In genomic region chr1:112390775-112391602, GRCh38 we compare ENCODE assay signal across 8 cellular contexts. TPM values are rescaled to one million over a fixed set of nuclear protein-coding genes. Genes with fewer than 3 reads are reported as not detected.
A peak's percentile ranks its signal among the peaks of the same experiment; 100 is the strongest.
DNase-seq lines count a peak whose midpoint lies in the region; ATAC-seq and TF ChIP-seq lines count a peak whose summit lies in the region.

No MANE protein-coding gene starts in this region.

- peak; percentile 63 to 92 (median 85) for TF ChIP-seq CTCF in ovary (IDR thresholded peaks at IDR 0.05)

- peaks cover 42% of the 10 kb centered on the region for H3K27me3 Mint-ChIP-seq in activated naive CD8-positive, alpha-beta T cell treated with anti-CD3 and anti-CD28 coated beads for 36 hours

- POLR2A ChIA-PET in HEK293T (lab: Yijun Ruan, JAX) = interaction anchor here (0.6 to 1.6 kb wide), 9 partner anchors 74 to 652 kb away, joined by 3 to 6 read pairs (median 3); partner anchors contain the start of genes INKA2 and ST7L

- H3K4me3 Mint-ChIP-seq in activated naive CD8-positive, alpha-beta T cell treated with anti-CD3 and anti-CD28 coated beads for 36 hours = peak overlapping the region; percentile 51

- no peaks in the 10 kb centered on the region for H3K36me3 Mint-ChIP-seq in activated naive CD8-positive, alpha-beta T cell treated with anti-CD3 and anti-CD28 coated beads for 36 hours

- TF ChIP-seq EP300 in ovary (IDR thresholded peaks at IDR 0.05) = no peak

- peaks cover 2% of the 10 kb centered on the region for H3K4me1 ChIP-seq in ovary (ENCODE audit: insufficient read depth)
- peaks cover 5% of the 10 kb centered on the region for H3K4me1 ChIP-seq in thymus (ENCODE audit: control insufficient read depth, insufficient read depth, low read length)

- DNase-seq in ELR (ENCODE audit: low read depth) (peak; percentile 95), HEK293T (ENCODE audit: extremely low spot score) (peak; percentile 92), NCI-H1092 treated with DMSO at 0.1 percent for 48 hours (lab: John Stamatoyannopoulos, UW) (peak; percentile 93), head of caudate nucleus (peak; percentile 77 to 96 (median 90)), ovary (peak; percentile 85 to 94 (median 88))
- DNase-seq in activated naive CD8-positive, alpha-beta T cell treated with anti-CD3 and anti-CD28 coated beads for 36 hours = peak; percentile 74

- H3K4me3 ChIP-seq in ovary (peak overlapping the region; percentile 35), thymus (ENCODE audit: low read length) (peak overlapping the region; percentile 27)

- H3K27ac Mint-ChIP-seq in activated naive CD8-positive, alpha-beta T cell treated with anti-CD3 and anti-CD28 coated beads for 36 hours = no peak overlapping the region

- no peaks in the 10 kb centered on the region for H3K36me3 ChIP-seq in ovary
- no peaks in the 10 kb centered on the region for H3K36me3 ChIP-seq in thymus (ENCODE audit: control insufficient read depth, insufficient read depth)

- H3K9me3 Mint-ChIP-seq in activated naive CD8-positive, alpha-beta T cell treated with anti-CD3 and anti-CD28 coated beads for 36 hours = no peaks in the 10 kb centered on the region

- H3K4me1 Mint-ChIP-seq in activated naive CD8-positive, alpha-beta T cell treated with anti-CD3 and anti-CD28 coated beads for 36 hours = peaks cover 15% of the 10 kb centered on the region

- CTCF ChIA-PET in HEK293T (lab: Yijun Ruan, JAX) = interaction anchor here (0.5 to 1.8 kb wide), 23 partner anchors 9 to 588 kb away, joined by 3 to 26 read pairs (median 3); partner anchors contain the start of gene PPM1J

- ATAC-seq in SK-N-SH treated with all-trans-retinoic acid at 6 μM for 48 hours = peak; percentile 86

- TF ChIP-seq POLR2A in ovary (IDR thresholded peaks at IDR 0.05) = no peak

- H3K9me3 ChIP-seq in ovary (no peaks in the 10 kb centered on the region), thymus (ENCODE audit: control insufficient read depth) (no peaks in the 10 kb centered on the region)

- H3K27me3 ChIP-seq in ovary (no peaks in the 10 kb centered on the region), thymus (ENCODE audit: control insufficient read depth, insufficient read depth) (no peaks in the 10 kb centered on the region)

- H3K27ac ChIP-seq in ovary (peak overlapping the region in 1 of 2 donors; percentile 15), thymus (ENCODE audit: low read depth) (no peak overlapping the region)

- intact Hi-C loops in head of caudate nucleus (cut with DNase I) = loop anchor here (2.0 to 10.0 kb wide), 3 partner anchors 74 to 314 kb away; partner anchors contain the start of genes CAPZA1, RHOC and ST7L
- intact Hi-C loops in ovary (cut with DNase I) = loop anchor here (1.0 to 10.0 kb wide), 6 partner anchors 75 to 316 kb away; partner anchors contain the start of genes RHOC (in 4 of the 4), CAPZA1 (in 2 of the 4) and ST7L (in 2 of the 4)

- WGBS in ovary, 3 donors = 6% methylated on average over 15 of the region's 15 CpGs
- WGBS in thymus = 11% methylated on average over 15 of the region's 15 CpGs

TF ChIP-seq in HEK293T, 16 proteins besides CTCF, POLR2A, EP300 and RAD21:
- TF ChIP-seq ZNF384 (IDR thresholded peaks at IDR 0.05) = peak; percentile 87
- peak; percentile 75 for TF ChIP-seq PKNOX1 (IDR thresholded peaks at IDR 0.05)
- TF ChIP-seq L3MBTL2 (conservative IDR thresholded peaks at IDR 0.05) = no peak
TF ChIP-seq in HEK293T: peak in this region for 2.

TF ChIP-seq in SK-N-SH treated with all-trans-retinoic acid at 6 μM for 48 hours, 23 proteins besides CTCF, POLR2A, EP300 and RAD21:
- TF ChIP-seq CSDC2 (CRISPR knock-in tag; IDR thresholded peaks at IDR 0.05) = no peak
- 0 out of 2 replicates have a peak, but pooled peaks have one; percentile 23 for TF ChIP-seq ZNF565 (CRISPR knock-in tag; conservative IDR thresholded peaks at IDR 0.05; ENCODE audit: low read depth)
- TF ChIP-seq ESRRG (CRISPR knock-in tag; IDR thresholded peaks at IDR 0.05) = no peak
- TF ChIP-seq OSR1 (CRISPR knock-in tag; IDR thresholded peaks at IDR 0.05) = no peak
- TF ChIP-seq ISL1 (CRISPR knock-in tag; IDR thresholded peaks at IDR 0.05) = no peak
- no peak for TF ChIP-seq RARB (CRISPR knock-in tag; IDR thresholded peaks at IDR 0.05)
- TF ChIP-seq GLIS3 (CRISPR knock-in tag; IDR thresholded peaks at IDR 0.05) = no peak

RNA-seq across cellular contexts. Expression of gene CTTNBP2NL, which starts 5.0 kb away (rescaled TPM):
- total RNA-seq in activated naive CD8-positive, alpha-beta T cell treated with anti-CD3 and anti-CD28 coated beads for 36 hours = 1 to 10 TPM in 1 of 2 experiments, under 1 TPM in 1; 0.54 to 1.5 TPM
- total RNA-seq in ovary = 10 to 100 TPM in 6 of 7 donors, 1 to 10 TPM in 1; 9.4 to 35.7 (median 28.4) TPM
- polyA plus RNA-seq in ovary (10 to 100 TPM in 1 of 2 donors, 1 to 10 TPM in 1; 8.1 to 19.8 TPM), thymus (4.8 TPM)

Comparison
In these comparisons a context has a peak if more than half of its experiments do, and no peak if none do; other contexts are left out.
1. RNA of gene CTTNBP2NL, which starts 5.0 kb away (total RNA-seq): 9.4 to 35.7 TPM in ovary; 0.54 to 1.5 TPM in activated naive CD8-positive, alpha-beta T cell treated with anti-CD3 and anti-CD28 coated beads for 36 hours; every median in the first group is over 4 times any median in the second.
2. Peak in every context shown above with its lines, with median percentiles within 50 percentile points of each other: DNase-seq.